ENCODE assay signal across 8 cellular contexts in genomic region chr6:85641916-85642773, GRCh38. TPM values are rescaled to one million over a fixed set of nuclear protein-coding genes. Genes with fewer than 3 reads are reported as not detected.
DNase-seq lines count a peak whose midpoint lies in the region; ATAC-seq and TF ChIP-seq lines count a peak whose summit lies in the region.

No MANE protein-coding gene starts in this region.

- intact Hi-C loops in activated naive CD4-positive, alpha-beta T cell treated with anti-CD3 and anti-CD28 coated beads for 36 hours (cut with micrococcal nuclease) = loop anchor here (2.0 to 5.0 kb wide), 3 partner anchors 17 to 1415 kb away; partner anchors contain the start of gene CEP162

- H3K27ac ChIP-seq in gastroesophageal sphincter (peak overlapping the region; percentile 94 to 99 (median 97)), substantia nigra (ENCODE audit: low read depth, low read length, poor library complexity, severe bottlenecking) (peak overlapping the region; percentile 100)

- H3K9me3 ChIP-seq in gastroesophageal sphincter = no peaks in the 10 kb centered on the region

- H3K4me3 Mint-ChIP-seq in activated naive CD4-positive, alpha-beta T cell treated with anti-CD3 and anti-CD28 coated beads for 36 hours = peak overlapping the region; percentile 84

- peaks cover 0 to 59% (median 18%) of the 10 kb centered on the region in 3 donors for H3K4me1 ChIP-seq in gastroesophageal sphincter

- H3K36me3 Mint-ChIP-seq in activated naive CD4-positive, alpha-beta T cell treated with anti-CD3 and anti-CD28 coated beads for 36 hours (ENCODE audit: low read depth) = peaks cover 52% of the 10 kb centered on the region

- CTCF ChIA-PET in activated naive CD4-positive, alpha-beta T cell treated with anti-CD3 and anti-CD28 coated beads for 36 hours (lab: Charles Lee) = interaction anchor here (1.3 to 3.4 kb wide), 5 partner anchors 28 to 37 kb away, joined by 3 to 17 read pairs (median 7); no protein-coding TSS in a partner anchor

- TF ChIP-seq EP300 in gastroesophageal sphincter (IDR thresholded peaks at IDR 0.05) = no peak

- peak overlapping the region; percentile 99 for H3K27ac Mint-ChIP-seq in activated naive CD4-positive, alpha-beta T cell treated with anti-CD3 and anti-CD28 coated beads for 36 hours

- no peaks in the 10 kb centered on the region for H3K27me3 Mint-ChIP-seq in activated naive CD4-positive, alpha-beta T cell treated with anti-CD3 and anti-CD28 coated beads for 36 hours (ENCODE audit: low read depth)

- no peaks in the 10 kb centered on the region for H3K27me3 ChIP-seq in gastroesophageal sphincter

- no peak for TF ChIP-seq CTCF in HFF-Myc (IDR thresholded peaks at IDR 0.05; ENCODE audit: low read depth, low read length, missing control alignments)
- TF ChIP-seq CTCF in gastroesophageal sphincter (IDR thresholded peaks at IDR 0.05) = no peak

- no peaks in the 10 kb centered on the region for H3K9me3 Mint-ChIP-seq in activated naive CD4-positive, alpha-beta T cell treated with anti-CD3 and anti-CD28 coated beads for 36 hours

- WGBS in gastroesophageal sphincter (ENCODE audit: low coverage in 1 of 2), 2 donors = 0% methylated on average over 1 to 2 of the region's 85 CpGs

- peak in 1 of 2 donors; percentile 6 for TF ChIP-seq POLR2A in gastroesophageal sphincter (IDR thresholded peaks at IDR 0.05)

- H3K36me3 ChIP-seq in gastroesophageal sphincter = peaks cover 0 to 35% of the 10 kb centered on the region in 2 donors

- no peak for ATAC-seq in gastroesophageal sphincter

- H3K4me3 ChIP-seq in HFF-Myc (replicated peaks; ENCODE audit: low read depth, low read length) (peak overlapping the region; percentile 99), gastroesophageal sphincter (peak overlapping the region; percentile 91 to 97)

- H3K4me1 Mint-ChIP-seq in activated naive CD4-positive, alpha-beta T cell treated with anti-CD3 and anti-CD28 coated beads for 36 hours (ENCODE audit: low read depth) = peaks cover 45% of the 10 kb centered on the region

- DNase-seq in Ammon's horn (ENCODE audit: low spot score) (peak; percentile 63), HFF-Myc (ENCODE audit: extremely low read depth, low read depth) (no peak), SIG-M5 treated with dmso at 0.1 percent for 504 hours (lab: John Stamatoyannopoulos, UW; ENCODE audit: unreplicated experiment) (peak; percentile 64), nucleus accumbens (lab: John Stamatoyannopoulos, UW) (peak in 52 of 56 donors; percentile 8 to 77 (median 48)), substantia nigra (lab: John Stamatoyannopoulos, UW) (peak in 44 of 49 donors; percentile 20 to 72 (median 46)), T1000 (lab: John Stamatoyannopoulos, UW) (no peak)
- DNase-seq in activated naive CD4-positive, alpha-beta T cell treated with anti-CD3 and anti-CD28 coated beads for 36 hours = peak; percentile 61

RNA-seq across cellular contexts. Expression of gene SYNCRIP, which starts 0.5 kb away (rescaled TPM):
- 100 to 1,000 TPM; 106 to 109 TPM for total RNA-seq in activated naive CD4-positive, alpha-beta T cell treated with anti-CD3 and anti-CD28 coated beads for 36 hours
- 100 to 1,000 TPM in 2 of 4 donors, 10 to 100 TPM in 2; 78.4 to 105 (median 97.9) TPM for total RNA-seq in gastroesophageal sphincter

RNA-seq across cellular contexts. Expression of gene SNX14, which starts 48.5 kb away (rescaled TPM):
- 10 to 100 TPM; 18.8 to 22.6 TPM for total RNA-seq in activated naive CD4-positive, alpha-beta T cell treated with anti-CD3 and anti-CD28 coated beads for 36 hours
- total RNA-seq in gastroesophageal sphincter = 100 to 1,000 TPM in 1 of 4 donors, 10 to 100 TPM in 3; 28.7 to 105 (median 48.8) TPM

Comparison
In these comparisons a context has a peak if more than half of its experiments do, and no peak if none do; other contexts are left out.
1. DNase-seq: peak in Ammon's horn (single experiment), SIG-M5 treated with dmso at 0.1 percent for 504 hours (single experiment), activated naive CD4-positive, alpha-beta T cell treated with anti-CD3 and anti-CD28 coated beads for 36 hours (single experiment), nucleus accumbens (52 of 56) and substantia nigra (44 of 49); none in HFF-Myc (single experiment) and T1000 (single experiment).